ENCODE assay signal across 13 cellular contexts in genomic region chr2:10238396-10238795, GRCh38.
DNase-seq lines count a peak whose midpoint lies in the region; ATAC-seq and TF ChIP-seq lines count a peak whose summit lies in the region.
"Had no signal": no experiment of that assay in that cellular context is flagged by ENCODE, and none has a peak within 500 bp of the region (broad histone marks: within the 10 kb centered on the region; RNA-seq: fewer than 3 reads in every experiment).

No MANE protein-coding gene starts in this region.

- intact Hi-C loops in posterior vena cava (cut with DNase I), result no loop called here

- H3K4me3 Mint-ChIP-seq in WTC11 (no peak overlapping the region), glutamatergic neuron (ENCODE audit: unreplicated experiment) (no peak overlapping the region)
- H3K4me3 Mint-ChIP-seq in activated CD4-positive, alpha-beta T cell treated with anti-CD3 and anti-CD28 coated beads, Interleukin-2, amount 10 ng/mL, durations not matched to agents 7 days and 5 days, result no peak overlapping the region
- H3K4me3 Mint-ChIP-seq: CD4-positive, alpha-beta T cell had no signal

- no peak for ATAC-seq in WTC11

- no peak overlapping the region; the same call in 1 of the 2 replicates for H3K27ac Mint-ChIP-seq in WTC11
- no peak overlapping the region for H3K27ac Mint-ChIP-seq in glutamatergic neuron (ENCODE audit: unreplicated experiment)
- no peak overlapping the region for H3K27ac Mint-ChIP-seq in activated CD4-positive, alpha-beta T cell treated with anti-CD3 and anti-CD28 coated beads, Interleukin-2, amount 10 ng/mL, durations not matched to agents 7 days and 5 days
- H3K27ac Mint-ChIP-seq: CD4-positive, alpha-beta T cell had no signal

- TF ChIP-seq CTCF in WTC11 (IDR thresholded peaks at IDR 0.05) (no peak), glutamatergic neuron (IDR thresholded peaks at IDR 0.05; ENCODE audit: partially characterized antibody, unreplicated experiment) (no peak)

- peak; percentile 7 for DNase-seq in activated CD8-positive, alpha-beta memory T cell treated with anti-CD3 and anti-CD28 coated beads, Interleukin-2, amount 50 U/mL, for 4 hours
- DNase-seq in activated CD8-positive, alpha-beta memory T cell treated with anti-CD3 and anti-CD28 coated beads for 24 hours, result no peak
- DNase-seq in WTC11 (ENCODE audit: low spot score) (peak; percentile 3), glutamatergic neuron (peak; percentile 1), posterior vena cava (ENCODE audit: low spot score) (peak; percentile 10), putamen (ENCODE audit: low spot score) (no peak), SKM-1 (lab: John Stamatoyannopoulos, UW; ENCODE audit: unreplicated experiment) (no peak)
- DNase-seq in activated CD4-positive, alpha-beta T cell treated with anti-CD3 and anti-CD28 coated beads, Interleukin-2, amount 10 ng/mL, durations not matched to agents 7 days and 5 days, result no peak
- DNase-seq: AML-193; Calu3; CD4-positive, alpha-beta T cell; DMS 273 treated with DMSO at 0.1 percent for 48 hours; GM23248 had no signal

- no peaks in the 10 kb centered on the region for H3K27me3 Mint-ChIP-seq in WTC11 (ENCODE audit: low read depth)
- peaks cover 7% of the 10 kb centered on the region for H3K27me3 Mint-ChIP-seq in glutamatergic neuron (ENCODE audit: unreplicated experiment)
- H3K27me3 Mint-ChIP-seq in activated CD4-positive, alpha-beta T cell treated with anti-CD3 and anti-CD28 coated beads, Interleukin-2, amount 10 ng/mL, durations not matched to agents 7 days and 5 days, result no peaks in the 10 kb centered on the region
- H3K27me3 Mint-ChIP-seq: CD4-positive, alpha-beta T cell had no signal

- H3K4me1 Mint-ChIP-seq in WTC11 (no peaks in the 10 kb centered on the region), glutamatergic neuron (ENCODE audit: low read depth, unreplicated experiment) (no peaks in the 10 kb centered on the region)
- no peaks in the 10 kb centered on the region for H3K4me1 Mint-ChIP-seq in activated CD4-positive, alpha-beta T cell treated with anti-CD3 and anti-CD28 coated beads, Interleukin-2, amount 10 ng/mL, durations not matched to agents 7 days and 5 days

- CTCF ChIA-PET in WTC11 (lab: Charles Lee), result interaction anchor here (1.2 kb wide), 1 partner anchor 95 kb away, joined by 4 read pairs; no protein-coding TSS in a partner anchor
- CTCF ChIA-PET in activated CD4-positive, alpha-beta T cell treated with anti-CD3 and anti-CD28 coated beads, Interleukin-2, amount 10 ng/mL, durations not matched to agents 7 days and 5 days (lab: Charles Lee), result no interaction called here

- H3K36me3 Mint-ChIP-seq in WTC11 (no peaks in the 10 kb centered on the region), glutamatergic neuron (ENCODE audit: unreplicated experiment) (no peaks in the 10 kb centered on the region)
- no peaks in the 10 kb centered on the region for H3K36me3 Mint-ChIP-seq in activated CD4-positive, alpha-beta T cell treated with anti-CD3 and anti-CD28 coated beads, Interleukin-2, amount 10 ng/mL, durations not matched to agents 7 days and 5 days (ENCODE audit: low read depth)

- POLR2A ChIA-PET in WTC11 (lab: Charles Lee), result no interaction called here
- POLR2A ChIA-PET in activated CD4-positive, alpha-beta T cell treated with anti-CD3 and anti-CD28 coated beads, Interleukin-2, amount 10 ng/mL, durations not matched to agents 7 days and 5 days (lab: Charles Lee), result no interaction called here

- H3K9me3 Mint-ChIP-seq in WTC11 (peaks cover 5% of the 10 kb centered on the region), glutamatergic neuron (ENCODE audit: unreplicated experiment) (peaks cover 8% of the 10 kb centered on the region)
- peaks cover 2% of the 10 kb centered on the region for H3K9me3 Mint-ChIP-seq in activated CD4-positive, alpha-beta T cell treated with anti-CD3 and anti-CD28 coated beads, Interleukin-2, amount 10 ng/mL, durations not matched to agents 7 days and 5 days
- H3K9me3 Mint-ChIP-seq: CD4-positive, alpha-beta T cell had no signal

TF ChIP-seq in WTC11, 78 proteins besides CTCF, POLR2A, EP300 and RAD21 (continues in another document):
- TF ChIP-seq OVOL2 (CRISPR knock-in tag; IDR thresholded peaks at IDR 0.05; ENCODE audit: borderline replicate concordance), result no peak
- TF ChIP-seq IRF1 (CRISPR knock-in tag; IDR thresholded peaks at IDR 0.05), result no peak
- no peak for TF ChIP-seq GRHL2 (CRISPR knock-in tag; IDR thresholded peaks at IDR 0.05; ENCODE audit: insufficient replicate concordance, severe bottlenecking)
- TF ChIP-seq, protein P1, sequence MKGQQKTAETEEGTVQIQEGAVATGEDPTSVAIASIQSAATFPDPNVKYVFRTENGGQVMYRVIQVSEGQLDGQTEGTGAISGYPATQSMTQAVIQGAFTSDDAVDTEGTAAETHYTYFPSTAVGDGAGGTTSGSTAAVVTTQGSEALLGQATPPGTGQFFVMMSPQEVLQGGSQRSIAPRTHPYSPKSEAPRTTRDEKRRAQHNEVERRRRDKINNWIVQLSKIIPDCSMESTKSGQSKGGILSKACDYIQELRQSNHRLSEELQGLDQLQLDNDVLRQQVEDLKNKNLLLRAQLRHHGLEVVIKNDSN (CRISPR knock-in tag; IDR thresholded peaks at IDR 0.05), result no peak
- no peak for TF ChIP-seq E2F5 (CRISPR knock-in tag; IDR thresholded peaks at IDR 0.05)
- TF ChIP-seq, protein P2, sequence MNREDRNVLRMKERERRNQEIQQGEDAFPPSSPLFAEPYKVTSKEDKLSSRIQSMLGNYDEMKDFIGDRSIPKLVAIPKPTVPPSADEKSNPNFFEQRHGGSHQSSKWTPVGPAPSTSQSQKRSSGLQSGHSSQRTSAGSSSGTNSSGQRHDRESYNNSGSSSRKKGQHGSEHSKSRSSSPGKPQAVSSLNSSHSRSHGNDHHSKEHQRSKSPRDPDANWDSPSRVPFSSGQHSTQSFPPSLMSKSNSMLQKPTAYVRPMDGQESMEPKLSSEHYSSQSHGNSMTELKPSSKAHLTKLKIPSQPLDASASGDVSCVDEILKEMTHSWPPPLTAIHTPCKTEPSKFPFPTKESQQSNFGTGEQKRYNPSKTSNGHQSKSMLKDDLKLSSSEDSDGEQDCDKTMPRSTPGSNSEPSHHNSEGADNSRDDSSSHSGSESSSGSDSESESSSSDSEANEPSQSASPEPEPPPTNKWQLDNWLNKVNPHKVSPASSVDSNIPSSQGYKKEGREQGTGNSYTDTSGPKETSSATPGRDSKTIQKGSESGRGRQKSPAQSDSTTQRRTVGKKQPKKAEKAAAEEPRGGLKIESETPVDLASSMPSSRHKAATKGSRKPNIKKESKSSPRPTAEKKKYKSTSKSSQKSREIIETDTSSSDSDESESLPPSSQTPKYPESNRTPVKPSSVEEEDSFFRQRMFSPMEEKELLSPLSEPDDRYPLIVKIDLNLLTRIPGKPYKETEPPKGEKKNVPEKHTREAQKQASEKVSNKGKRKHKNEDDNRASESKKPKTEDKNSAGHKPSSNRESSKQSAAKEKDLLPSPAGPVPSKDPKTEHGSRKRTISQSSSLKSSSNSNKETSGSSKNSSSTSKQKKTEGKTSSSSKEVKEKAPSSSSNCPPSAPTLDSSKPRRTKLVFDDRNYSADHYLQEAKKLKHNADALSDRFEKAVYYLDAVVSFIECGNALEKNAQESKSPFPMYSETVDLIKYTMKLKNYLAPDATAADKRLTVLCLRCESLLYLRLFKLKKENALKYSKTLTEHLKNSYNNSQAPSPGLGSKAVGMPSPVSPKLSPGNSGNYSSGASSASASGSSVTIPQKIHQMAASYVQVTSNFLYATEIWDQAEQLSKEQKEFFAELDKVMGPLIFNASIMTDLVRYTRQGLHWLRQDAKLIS (CRISPR knock-in tag; IDR thresholded peaks at IDR 0.05; ENCODE audit: borderline replicate concordance), result no peak
- TF ChIP-seq NR3C1 (CRISPR knock-in tag; conservative IDR thresholded peaks at IDR 0.05; ENCODE audit: low read depth), result no peak
- no peak for TF ChIP-seq JAZF1 (CRISPR knock-in tag; IDR thresholded peaks at IDR 0.05)

Comparison
In these comparisons a context has a peak if more than half of its experiments do, and no peak if none do; other contexts are left out.
1. DNase-seq: peak in activated CD8-positive, alpha-beta memory T cell treated with anti-CD3 and anti-CD28 coated beads, Interleukin-2, amount 50 U/mL, for 4 hours (single experiment), WTC11 (single experiment), glutamatergic neuron (single experiment) and posterior vena cava (single experiment); none in activated CD8-positive, alpha-beta memory T cell treated with anti-CD3 and anti-CD28 coated beads for 24 hours (single experiment), putamen (single experiment), SKM-1 (single experiment) and activated CD4-positive, alpha-beta T cell treated with anti-CD3 and anti-CD28 coated beads, Interleukin-2, amount 10 ng/mL, durations not matched to agents 7 days and 5 days (single experiment).